Comparison of ENCODE assay signal across 9 cellular contexts in the genomic region with DNA sequence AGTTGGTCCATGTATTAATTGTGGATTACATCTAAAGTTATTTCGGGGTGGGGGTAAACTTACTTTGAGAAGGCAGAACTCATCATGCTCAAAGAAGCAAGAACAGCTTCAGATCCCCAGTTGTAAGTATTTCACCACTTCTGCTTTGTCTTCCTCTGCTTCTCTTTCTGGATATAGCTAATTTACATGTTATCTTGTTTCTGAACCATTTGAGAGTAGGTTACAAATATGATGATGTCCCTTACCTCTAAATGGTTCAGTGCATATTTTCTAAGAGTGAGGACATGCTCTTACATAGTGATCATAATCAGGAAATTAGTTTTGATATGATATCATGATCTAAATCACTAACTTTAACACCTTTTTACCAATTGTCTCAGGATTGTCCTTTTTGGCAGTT.
DNase-seq lines count a peak whose midpoint lies in the region; ATAC-seq lines count a peak whose summit lies in the region.
"Had no signal": no experiment of that assay in that cellular context is flagged by ENCODE, and none has a peak within 500 bp of the region (broad histone marks: within the 10 kb centered on the region; RNA-seq: fewer than 3 reads in every experiment).

No MANE protein-coding gene starts in this region.

- ATAC-seq in GM18502 (IDR thresholded peaks at IDR 0.05; ENCODE audit: poor library complexity, unreplicated experiment): peak; percentile 70
- peak; percentile 61 for ATAC-seq in GM21529 (IDR thresholded peaks at IDR 0.05; ENCODE audit: unreplicated experiment)
- ATAC-seq in HG03520 (IDR thresholded peaks at IDR 0.05; ENCODE audit: unreplicated experiment): peak; percentile 47
- ATAC-seq in HG02840 (IDR thresholded peaks at IDR 0.05; ENCODE audit: low FRiP score, unreplicated experiment): no peak
- ATAC-seq: activated CD4-positive, alpha-beta T cell treated with anti-CD3 and anti-CD28 coated beads for 36 hours had no signal

- DNase-seq in germinal center (ENCODE audit: low spot score) (peak; percentile 65), NCI-H1417 treated with DMSO at 0.1 percent for 48 hours (lab: John Stamatoyannopoulos, UW) (no peak), Ammon's horn (ENCODE audit: low spot score) (no peak), NCI-H1105 (lab: John Stamatoyannopoulos, UW) (no peak)
- DNase-seq: activated CD4-positive, alpha-beta T cell treated with anti-CD3 and anti-CD28 coated beads for 36 hours had no signal
